Comparison of ENCODE assay signal across 8 cellular contexts in genomic region chr11:33857924-33858323, GRCh38. TPM values are rescaled to one million over a fixed set of nuclear protein-coding genes. Genes with fewer than 3 reads are reported as not detected.
A peak's percentile ranks its signal among the peaks of the same experiment; 100 is the strongest.
DNase-seq lines count a peak whose midpoint lies in the region; ATAC-seq and TF ChIP-seq lines count a peak whose summit lies in the region.

No MANE protein-coding gene starts in this region.

- H3K4me1 ChIP-seq in Peyer's patch, result no peaks in the 10 kb centered on the region
- peaks cover 22% of the 10 kb centered on the region for H3K4me1 ChIP-seq in suprapubic skin

- no peaks in the 10 kb centered on the region for H3K4me1 Mint-ChIP-seq in activated T-cell treated with anti-CD3 and anti-CD28 coated beads, Interleukin-2, amount 50 U/mL, for 72 hours (ENCODE audit: low read depth)

- no peaks in the 10 kb centered on the region for H3K9me3 Mint-ChIP-seq in activated T-cell treated with anti-CD3 and anti-CD28 coated beads, Interleukin-2, amount 50 U/mL, for 72 hours

- TF ChIP-seq EP300 in suprapubic skin (IDR thresholded peaks at IDR 0.05), result no peak

- no peaks in the 10 kb centered on the region for H3K9me3 ChIP-seq in KOPT-K1 (ENCODE audit: insufficient read depth, low read length, poor library complexity, severe bottlenecking)
- no peaks in the 10 kb centered on the region for H3K9me3 ChIP-seq in Peyer's patch
- no peaks in the 10 kb centered on the region for H3K9me3 ChIP-seq in suprapubic skin

- TF ChIP-seq CTCF in Peyer's patch (IDR thresholded peaks at IDR 0.05) (peak; percentile 49 to 85 (median 74)), fibroblast of the aortic adventitia (IDR thresholded peaks at IDR 0.05; ENCODE audit: insufficient read depth, low read length) (peak; percentile 97), suprapubic skin (IDR thresholded peaks at IDR 0.05) (peak; percentile 84 to 96)

- H3K27me3 Mint-ChIP-seq in activated T-cell treated with anti-CD3 and anti-CD28 coated beads, Interleukin-2, amount 50 U/mL, for 72 hours (ENCODE audit: low read depth), result peaks cover 68% of the 10 kb centered on the region

- H3K27ac Mint-ChIP-seq in activated T-cell treated with anti-CD3 and anti-CD28 coated beads, Interleukin-2, amount 50 U/mL, for 72 hours, result no peak overlapping the region

- DNase-seq in AG08396 (ENCODE audit: low spot score), result peak; percentile 70
- DNase-seq in Peyer's patch, result peak; percentile 69 to 87 (median 75)
- DNase-seq in activated T-cell treated with anti-CD3 and anti-CD28 coated beads, Interleukin-2, amount 50 U/mL, for 72 hours, result peak; percentile 73 to 81
- DNase-seq in fibroblast of the aortic adventitia (ENCODE audit: low read depth), result peak; percentile 79
- peak in 44 of 56 donors; percentile 10 to 79 (median 40) for DNase-seq in nucleus accumbens (lab: John Stamatoyannopoulos, UW)
- DNase-seq in suprapubic skin (ENCODE audit: low spot score in 2 of 2), result peak; percentile 86 to 92

- no peaks in the 10 kb centered on the region for H3K36me3 Mint-ChIP-seq in activated T-cell treated with anti-CD3 and anti-CD28 coated beads, Interleukin-2, amount 50 U/mL, for 72 hours (ENCODE audit: insufficient read depth in 2 of 2)

- no peaks in the 10 kb centered on the region for H3K27me3 ChIP-seq in Peyer's patch
- H3K27me3 ChIP-seq in suprapubic skin, result no peaks in the 10 kb centered on the region

- peak; percentile 57 for ATAC-seq in GM19025 (IDR thresholded peaks at IDR 0.05; ENCODE audit: low read depth, unreplicated experiment)
- ATAC-seq in activated T-cell treated with anti-CD3 and anti-CD28 coated beads, Interleukin-2, amount 50 U/mL, for 72 hours (replicated peaks in 1 of 2), result peak; percentile 77 to 83

- TF ChIP-seq POLR2A in Peyer's patch (IDR thresholded peaks at IDR 0.05), result no peak
- TF ChIP-seq POLR2A in suprapubic skin (IDR thresholded peaks at IDR 0.05), result no peak

- H3K27ac ChIP-seq in KOPT-K1 (ENCODE audit: low read depth, low read length, poor library complexity, severe bottlenecking) (peak overlapping the region; percentile 97), Peyer's patch (no peak overlapping the region), suprapubic skin (no peak overlapping the region)

- no peak overlapping the region for H3K4me3 Mint-ChIP-seq in activated T-cell treated with anti-CD3 and anti-CD28 coated beads, Interleukin-2, amount 50 U/mL, for 72 hours

- H3K4me3 ChIP-seq in Peyer's patch (no peak overlapping the region), fibroblast of the aortic adventitia (ENCODE audit: low read depth, low read length) (no peak overlapping the region), suprapubic skin (no peak overlapping the region)

- peaks cover 64% of the 10 kb centered on the region for H3K36me3 ChIP-seq in KOPT-K1 (ENCODE audit: insufficient read depth, low read length)
- no peaks in the 10 kb centered on the region for H3K36me3 ChIP-seq in Peyer's patch
- H3K36me3 ChIP-seq in suprapubic skin, result peaks cover 14% of the 10 kb centered on the region

- 2% methylated on average over 11 of the region's 11 CpGs for WGBS in suprapubic skin

RNA-seq across cellular contexts. Expression of gene LMO2, which starts 34.0 kb away (rescaled TPM):
- total RNA-seq in Peyer's patch (1 to 10 TPM; 5.1 to 9.1 (median 7.2) TPM), fibroblast of the aortic adventitia (ENCODE audit: low replicate concordance) (5.6 and 21.8 TPM in 2 replicates), suprapubic skin (10 to 100 TPM in 1 of 4 donors, 1 to 10 TPM in 3; 2.1 to 11.1 (median 7.0) TPM)
- not detected for total RNA-seq in activated T-cell treated with anti-CD3 and anti-CD28 coated beads, Interleukin-2, amount 50 U/mL, for 72 hours
